16 cellular contexts compared by ENCODE assay signal in the genomic region with DNA sequence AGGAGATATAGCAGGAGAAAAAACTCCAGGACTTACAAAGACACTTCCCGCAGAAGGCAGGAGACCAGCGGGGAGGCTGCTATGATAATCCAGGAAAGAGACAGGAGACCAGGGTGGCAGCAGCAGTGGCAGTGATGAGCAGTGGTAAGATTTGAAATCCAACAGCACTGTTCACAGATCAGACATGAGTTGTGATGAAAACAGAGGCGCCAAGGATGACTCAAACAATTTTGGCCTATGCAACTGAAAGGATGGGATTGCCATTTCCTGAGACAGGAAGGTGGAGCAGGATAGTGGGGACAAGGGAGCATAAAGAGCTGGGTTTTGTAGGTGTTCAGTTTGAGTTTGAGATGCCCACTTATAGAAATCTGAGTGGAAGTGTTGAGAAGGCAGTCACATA.
"Had no signal": no experiment of that assay in that cellular context is flagged by ENCODE, and none has a peak within 500 bp of the region (broad histone marks: within the 10 kb centered on the region; RNA-seq: fewer than 3 reads in every experiment).

No MANE protein-coding gene starts in this region.

- H3K27ac Mint-ChIP-seq: stimulated activated memory B cell treated with anti-CD40 and anti-IgM and Interleukin-4, amounts not matched to agents 10 μg/mL and 1 μg/mL and 100 μg/mL, for 72 hours had no signal

- DNase-seq: activated CD4-positive, alpha-beta T cell treated with anti-CD3 and anti-CD28 coated beads, Interleukin-2, amount 50 U/mL, for 1 hour; activated naive CD4-positive, alpha-beta T cell; activated T-cell treated with anti-CD3 and anti-CD28 coated beads for 4 hours; aorta; erythroblast; glutamatergic neuron; hypothalamus; left ventricle myocardium inferior; mesenchymal stem cell; naive thymus-derived CD8-positive, alpha-beta T cell; pancreas; T-helper 9 cell; thyroid gland had no signal

- H3K27me3 Mint-ChIP-seq: naive thymus-derived CD8-positive, alpha-beta T cell; stimulated activated memory B cell treated with anti-CD40 and anti-IgM and Interleukin-4, amounts not matched to agents 10 μg/mL and 1 μg/mL and 100 μg/mL, for 72 hours had no signal

- H3K27ac ChIP-seq: left ventricle myocardium inferior, pancreas, thyroid gland had no signal

- H3K9me3 Mint-ChIP-seq: naive thymus-derived CD8-positive, alpha-beta T cell; stimulated activated memory B cell treated with anti-CD40 and anti-IgM and Interleukin-4, amounts not matched to agents 10 μg/mL and 1 μg/mL and 100 μg/mL, for 72 hours had no signal

- H3K4me1 ChIP-seq: left ventricle myocardium inferior, pancreas, thyroid gland had no signal

- H3K4me3 Mint-ChIP-seq: naive thymus-derived CD8-positive, alpha-beta T cell; stimulated activated memory B cell treated with anti-CD40 and anti-IgM and Interleukin-4, amounts not matched to agents 10 μg/mL and 1 μg/mL and 100 μg/mL, for 72 hours had no signal

- FAIRE-seq: pancreas, urothelium cell line had no signal

- H3K36me3 ChIP-seq: left ventricle myocardium inferior, pancreas, thyroid gland had no signal

- H3K36me3 Mint-ChIP-seq: naive thymus-derived CD8-positive, alpha-beta T cell; stimulated activated memory B cell treated with anti-CD40 and anti-IgM and Interleukin-4, amounts not matched to agents 10 μg/mL and 1 μg/mL and 100 μg/mL, for 72 hours had no signal

- H3K4me3 ChIP-seq: left ventricle myocardium inferior, pancreas, thyroid gland had no signal

- H3K9me3 ChIP-seq: left ventricle myocardium inferior, pancreas, thyroid gland had no signal

- H3K27me3 ChIP-seq: pancreas, thyroid gland had no signal

- ATAC-seq: activated CD4-positive, CD25-positive, alpha-beta regulatory T cell treated with anti-CD3 and anti-CD28 coated beads, Interleukin-2, amount 50 U/mL, for 24 hours; naive thymus-derived CD8-positive, alpha-beta T cell; pancreas; stimulated activated memory B cell treated with anti-CD40 and anti-IgM and Interleukin-4, amounts not matched to agents 10 μg/mL and 1 μg/mL and 100 μg/mL, for 72 hours had no signal
